In the genomic region with DNA sequence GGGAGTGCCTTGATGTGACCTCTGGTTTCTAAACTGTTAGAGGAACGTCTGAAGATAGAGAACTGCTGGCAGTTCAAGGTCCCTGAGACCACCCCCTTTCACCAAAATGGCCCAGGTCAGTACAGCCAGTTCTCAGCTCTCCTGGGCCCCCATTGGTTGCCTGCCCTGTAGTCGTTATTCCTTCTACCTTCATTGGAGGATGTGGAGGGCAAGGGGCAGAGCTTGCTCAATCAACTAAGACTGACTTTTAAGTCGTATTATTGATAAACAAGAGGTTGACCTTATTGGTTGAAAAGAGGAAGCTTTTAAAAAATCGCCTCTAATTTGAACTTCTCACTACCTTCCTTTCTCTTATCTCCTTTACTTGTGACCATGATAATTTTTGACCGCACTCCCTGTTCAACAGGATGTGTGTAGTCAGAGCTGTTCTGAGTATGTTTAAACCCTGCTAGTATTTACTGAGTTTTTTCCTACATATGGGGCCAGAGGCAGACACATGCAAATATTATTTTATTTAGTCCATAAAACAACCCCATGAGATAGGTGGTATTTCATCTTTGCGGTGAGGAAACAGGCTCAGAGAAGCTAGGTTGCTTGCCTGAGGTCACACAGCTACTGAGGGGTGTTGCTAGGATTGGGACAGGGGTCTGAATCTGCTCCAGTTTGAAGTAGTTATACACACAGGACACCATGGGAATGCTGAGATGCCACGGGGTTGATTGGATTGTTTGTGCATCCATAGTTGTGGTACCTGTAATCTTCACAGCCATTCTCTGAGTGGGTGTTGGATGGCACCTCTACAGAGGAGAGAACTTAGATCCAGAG, we compare ENCODE assay signal across 11 cellular contexts. TPM values are rescaled to one million over a fixed set of nuclear protein-coding genes. Genes with fewer than 3 reads are reported as not detected.
DNase-seq lines count a peak whose midpoint lies in the region; ATAC-seq and TF ChIP-seq lines count a peak whose summit lies in the region.
"Had no signal": no experiment of that assay in that cellular context is flagged by ENCODE, and none has a peak within 500 bp of the region (broad histone marks: within the 10 kb centered on the region; RNA-seq: fewer than 3 reads in every experiment).

No MANE protein-coding gene starts in this region.

- no peak for TF ChIP-seq POLR2A in prostate gland (IDR thresholded peaks at IDR 0.05)

- no peaks in the 10 kb centered on the region for H3K36me3 ChIP-seq in prostate gland

- H3K27ac Mint-ChIP-seq in activated naive CD8-positive, alpha-beta T cell treated with anti-CD3 and anti-CD28 coated beads, Interleukin-2, amount 10 ng/mL, durations not matched to agents 7 days and 5 days, result peak overlapping the region; percentile 46
- H3K27ac Mint-ChIP-seq: activated naive CD4-positive, alpha-beta T cell treated with anti-CD3 and anti-CD28 coated beads for 36 hours had no signal

- TF ChIP-seq CTCF in prostate gland (IDR thresholded peaks at IDR 0.05), result no peak

- no peaks in the 10 kb centered on the region for H3K9me3 ChIP-seq in prostate gland

- H3K9me3 Mint-ChIP-seq in activated naive CD8-positive, alpha-beta T cell treated with anti-CD3 and anti-CD28 coated beads, Interleukin-2, amount 10 ng/mL, durations not matched to agents 7 days and 5 days, result no peaks in the 10 kb centered on the region
- H3K9me3 Mint-ChIP-seq: activated naive CD4-positive, alpha-beta T cell treated with anti-CD3 and anti-CD28 coated beads for 36 hours had no signal

- POLR2A ChIA-PET in activated naive CD8-positive, alpha-beta T cell treated with anti-CD3 and anti-CD28 coated beads, Interleukin-2, amount 10 ng/mL, durations not matched to agents 7 days and 5 days (lab: Charles Lee), result interaction anchor here (1.0 kb wide), 1 partner anchor 10 kb away, joined by 3 read pairs; no protein-coding TSS in a partner anchor

- H3K36me3 Mint-ChIP-seq in activated naive CD8-positive, alpha-beta T cell treated with anti-CD3 and anti-CD28 coated beads, Interleukin-2, amount 10 ng/mL, durations not matched to agents 7 days and 5 days, result peaks cover 4% of the 10 kb centered on the region

- H3K27me3 Mint-ChIP-seq in activated naive CD8-positive, alpha-beta T cell treated with anti-CD3 and anti-CD28 coated beads, Interleukin-2, amount 10 ng/mL, durations not matched to agents 7 days and 5 days, result no peaks in the 10 kb centered on the region

- intact Hi-C loops in prostate gland (cut with DNase I), result no loop called here

- DNase-seq in activated naive CD8-positive, alpha-beta T cell treated with anti-CD3 and anti-CD28 coated beads, Interleukin-2, amount 10 ng/mL, durations not matched to agents 7 days and 5 days, result no peak
- DNase-seq in prostate gland (ENCODE audit: low spot score), result no peak
- DNase-seq in NCI-H526 (lab: John Stamatoyannopoulos, UW), result no peak
- DNase-seq in H4 (ENCODE audit: low spot score), result no peak
- DNase-seq in SHP77 (lab: John Stamatoyannopoulos, UW), result no peak
- no peak for DNase-seq in AG08396 (ENCODE audit: low spot score)
- DNase-seq: activated naive CD4-positive, alpha-beta T cell treated with anti-CD3 and anti-CD28 coated beads for 36 hours; kidney glomerular epithelial cell; NCI-H510A had no signal

- ATAC-seq in GM18508 (IDR thresholded peaks at IDR 0.05; ENCODE audit: insufficient read depth, unreplicated experiment) (peak; percentile 39), HG02870 (IDR thresholded peaks at IDR 0.05; ENCODE audit: unreplicated experiment) (peak; percentile 21)
- ATAC-seq in activated naive CD8-positive, alpha-beta T cell treated with anti-CD3 and anti-CD28 coated beads, Interleukin-2, amount 10 ng/mL, durations not matched to agents 7 days and 5 days (ENCODE audit: low read depth), result no peak

- no peaks in the 10 kb centered on the region for H3K27me3 ChIP-seq in prostate gland (replicated peaks; ENCODE audit: insufficient read depth)

- peak overlapping the region; percentile 82 for H3K4me3 Mint-ChIP-seq in activated naive CD8-positive, alpha-beta T cell treated with anti-CD3 and anti-CD28 coated beads, Interleukin-2, amount 10 ng/mL, durations not matched to agents 7 days and 5 days
- H3K4me3 Mint-ChIP-seq: activated naive CD4-positive, alpha-beta T cell treated with anti-CD3 and anti-CD28 coated beads for 36 hours had no signal

- peak overlapping the region; percentile 89 to 95 for H3K27ac ChIP-seq in prostate gland

- 73% methylated on average over 7 of the region's 7 CpGs for WGBS in prostate gland

- peaks cover 44% of the 10 kb centered on the region for H3K4me1 Mint-ChIP-seq in activated naive CD8-positive, alpha-beta T cell treated with anti-CD3 and anti-CD28 coated beads, Interleukin-2, amount 10 ng/mL, durations not matched to agents 7 days and 5 days

- H3K4me3 ChIP-seq in prostate gland, result no peak overlapping the region

- H3K4me1 ChIP-seq in prostate gland (replicated peaks), result peaks cover 5% of the 10 kb centered on the region

RNA-seq across cellular contexts. Expression of gene ATP6V1E2, which starts 2.9 kb away (rescaled TPM):
- total RNA-seq in activated naive CD8-positive, alpha-beta T cell treated with anti-CD3 and anti-CD28 coated beads, Interleukin-2, amount 10 ng/mL, durations not matched to agents 7 days and 5 days, result 10 to 100 TPM in 1 of 2 experiments, 1 to 10 TPM in 1; 9.6 to 10.7 TPM
- total RNA-seq in prostate gland, result 10 to 100 TPM; 16.5 to 23.5 TPM
- 2.9 and 6.5 TPM in 2 replicates for total RNA-seq in H4 (2014; rRNA removed; shearing (Covaris generic))

RNA-seq across cellular contexts. Expression of gene RHOQ, which starts 2.9 kb away (rescaled TPM):
- total RNA-seq in activated naive CD8-positive, alpha-beta T cell treated with anti-CD3 and anti-CD28 coated beads, Interleukin-2, amount 10 ng/mL, durations not matched to agents 7 days and 5 days, result 10 to 100 TPM; 16.7 to 21.8 TPM
- 10 to 100 TPM; 46.4 to 47.3 TPM for total RNA-seq in prostate gland
- 65.5 and 70.3 TPM in 2 replicates for total RNA-seq in H4 (2014; rRNA removed; shearing (Covaris generic))
